In genomic region chr4:141789716-141790115, GRCh38 we compare ENCODE assay signal across 34 cellular contexts.
"Had no signal": no experiment of that assay in that cellular context is flagged by ENCODE, and none has a peak within 500 bp of the region (broad histone marks: within the 10 kb centered on the region; RNA-seq: fewer than 3 reads in every experiment).

No MANE protein-coding gene starts in this region.

- H3K4me3 Mint-ChIP-seq: activated CD4-positive, alpha-beta memory T cell treated with anti-CD3 and anti-CD28 coated beads for 36 hours; activated CD4-positive, alpha-beta T cell treated with anti-CD3 and anti-CD28 coated beads for 36 hours; activated CD4-positive, alpha-beta T cell treated with anti-CD3 and anti-CD28 coated beads, Interleukin-2, amount 10 ng/mL, durations not matched to agents 24 days and 14 days; activated CD8-positive, alpha-beta memory T cell treated with anti-CD3 and anti-CD28 coated beads, Interleukin-2, amount 10 ng/mL, durations not matched to agents 7 days and 5 days; activated CD8-positive, alpha-beta T cell treated with anti-CD3 and anti-CD28 coated beads, Interleukin-2, amount 10 ng/mL, durations not matched to agents 7 days and 5 days; activated naive CD4-positive, alpha-beta T cell treated with anti-CD3 and anti-CD28 coated beads for 36 hours; activated naive CD4-positive, alpha-beta T cell treated with anti-CD3 and anti-CD28 coated beads, Interleukin-2, amount 50 U/mL, for 24 hours; activated naive CD8-positive, alpha-beta T cell treated with anti-CD3 and anti-CD28 coated beads for 36 hours; activated naive CD8-positive, alpha-beta T cell treated with anti-CD3 and anti-CD28 coated beads, Interleukin-2, amount 50 U/mL, for 24 hours; activated T-helper 1 cell treated with anti-CD3 and anti-CD28 coated beads, Interleukin-12 subunit alpha, Interleukin-12 subunit beta, Interleukin-2, Interleukin-4 antibody, amounts not matched to agents 30 ng/mL and 10 ng/mL and 1 ng/mL, durations not matched to agents 14 hours and 24 hours and 36 hours; dendritic cell treated with granulocyte-macrophage colony-stimulating factor and Interleukin-4, amounts not matched to agents 40 ng/mL and 50 ng/mL, for 4 days; endodermal cell had no signal

- H3K27ac Mint-ChIP-seq: activated CD4-positive, alpha-beta memory T cell treated with anti-CD3 and anti-CD28 coated beads for 36 hours; activated CD4-positive, alpha-beta T cell treated with anti-CD3 and anti-CD28 coated beads for 36 hours; activated CD4-positive, alpha-beta T cell treated with anti-CD3 and anti-CD28 coated beads, Interleukin-2, amount 10 ng/mL, durations not matched to agents 24 days and 14 days; activated CD8-positive, alpha-beta memory T cell treated with anti-CD3 and anti-CD28 coated beads, Interleukin-2, amount 10 ng/mL, durations not matched to agents 7 days and 5 days; activated CD8-positive, alpha-beta T cell treated with anti-CD3 and anti-CD28 coated beads, Interleukin-2, amount 10 ng/mL, durations not matched to agents 7 days and 5 days; activated naive CD4-positive, alpha-beta T cell treated with anti-CD3 and anti-CD28 coated beads for 36 hours; activated naive CD4-positive, alpha-beta T cell treated with anti-CD3 and anti-CD28 coated beads, Interleukin-2, amount 50 U/mL, for 24 hours; activated naive CD8-positive, alpha-beta T cell treated with anti-CD3 and anti-CD28 coated beads for 36 hours; activated naive CD8-positive, alpha-beta T cell treated with anti-CD3 and anti-CD28 coated beads, Interleukin-2, amount 50 U/mL, for 24 hours; activated T-helper 1 cell treated with anti-CD3 and anti-CD28 coated beads, Interleukin-12 subunit alpha, Interleukin-12 subunit beta, Interleukin-2, Interleukin-4 antibody, amounts not matched to agents 30 ng/mL and 10 ng/mL and 1 ng/mL, durations not matched to agents 14 hours and 24 hours and 36 hours; activated T-helper 2 cell treated with anti-CD3 and anti-CD28 coated beads, Interferon-gamma antibody, Interleukin-2, Interleukin-4, amounts not matched to agents 10 μg/mL and 5 μg/mL and 100 μg/mL, durations not matched to agents 14 hours and 24 hours and 36 hours; dendritic cell treated with granulocyte-macrophage colony-stimulating factor and Interleukin-4, amounts not matched to agents 40 ng/mL and 50 ng/mL, for 4 days; endodermal cell had no signal

- DNase-seq: activated CD4-positive, alpha-beta memory T cell treated with anti-CD3 and anti-CD28 coated beads for 36 hours; activated CD4-positive, alpha-beta T cell treated with anti-CD3 and anti-CD28 coated beads for 36 hours; activated CD4-positive, alpha-beta T cell treated with anti-CD3 and anti-CD28 coated beads, Interleukin-2, amount 10 ng/mL, durations not matched to agents 24 days and 14 days; activated CD4-positive, CD25-positive, alpha-beta regulatory T cell; activated CD4-positive, CD25-positive, alpha-beta regulatory T cell treated with anti-CD3 and anti-CD28 coated beads, Interleukin-2, amount 50 U/mL, for 72 hours; activated CD8-positive, alpha-beta memory T cell treated with anti-CD3 and anti-CD28 coated beads, Interleukin-2, amount 10 ng/mL, durations not matched to agents 7 days and 5 days; activated CD8-positive, alpha-beta memory T cell treated with anti-CD3 and anti-CD28 coated beads, Interleukin-2, amount 50 U/mL, for 4 hours; activated CD8-positive, alpha-beta T cell treated with anti-CD3 and anti-CD28 coated beads, Interleukin-2, amount 10 ng/mL, durations not matched to agents 7 days and 5 days; activated effector memory CD4-positive, alpha-beta T cell treated with anti-CD3 and anti-CD28 coated beads, Interleukin-2, amount 50 U/mL, for 16 hours; activated naive CD4-positive, alpha-beta T cell treated with anti-CD3 and anti-CD28 coated beads for 36 hours; activated naive CD8-positive, alpha-beta T cell treated with anti-CD3 and anti-CD28 coated beads for 36 hours; activated naive CD8-positive, alpha-beta T cell treated with anti-CD3 and anti-CD28 coated beads, Interleukin-2, amount 50 U/mL, for 24 hours; activated T-cell treated with anti-CD3 and anti-CD28 coated beads, Interleukin-2, amount 50 U/mL, for 1 hour; activated T-cell treated with anti-CD3 and anti-CD28 coated beads, Interleukin-2, amount 50 U/mL, for 48 hours; adrenal gland; amygdala; aorta; body of pancreas; central memory CD4-positive, alpha-beta T cell; cerebellar nuclear complex; dorsolateral prefrontal cortex; effector memory CD4-positive, alpha-beta T cell; endodermal cell; foreskin keratinocyte; gastrocnemius medialis; T-helper 2 cell had no signal

- H3K27ac ChIP-seq: adrenal gland, body of pancreas, breast epithelium, cardiac muscle cell, coronary artery, dorsolateral prefrontal cortex, foreskin keratinocyte, gastrocnemius medialis had no signal

- H3K36me3 Mint-ChIP-seq: activated CD4-positive, alpha-beta memory T cell treated with anti-CD3 and anti-CD28 coated beads for 36 hours; activated CD8-positive, alpha-beta memory T cell treated with anti-CD3 and anti-CD28 coated beads, Interleukin-2, amount 10 ng/mL, durations not matched to agents 7 days and 5 days; activated naive CD4-positive, alpha-beta T cell treated with anti-CD3 and anti-CD28 coated beads, Interleukin-2, amount 50 U/mL, for 24 hours; activated naive CD8-positive, alpha-beta T cell treated with anti-CD3 and anti-CD28 coated beads for 36 hours had no signal

- H3K4me1 ChIP-seq: adrenal gland, body of pancreas, breast epithelium, foreskin keratinocyte, gastrocnemius medialis had no signal

- H3K27me3 ChIP-seq: adrenal gland, body of pancreas, breast epithelium, cardiac muscle cell, dorsolateral prefrontal cortex, foreskin keratinocyte, gastrocnemius medialis had no signal

- H3K4me3 ChIP-seq: adrenal gland, body of pancreas, breast epithelium, cardiac muscle cell, coronary artery, dorsolateral prefrontal cortex, gastrocnemius medialis had no signal

- H3K9me3 Mint-ChIP-seq: activated CD4-positive, alpha-beta memory T cell treated with anti-CD3 and anti-CD28 coated beads for 36 hours; activated CD4-positive, alpha-beta T cell treated with anti-CD3 and anti-CD28 coated beads, Interleukin-2, amount 10 ng/mL, durations not matched to agents 24 days and 14 days; activated naive CD4-positive, alpha-beta T cell treated with anti-CD3 and anti-CD28 coated beads for 36 hours; activated naive CD4-positive, alpha-beta T cell treated with anti-CD3 and anti-CD28 coated beads, Interleukin-2, amount 50 U/mL, for 24 hours; activated naive CD8-positive, alpha-beta T cell treated with anti-CD3 and anti-CD28 coated beads for 36 hours; activated naive CD8-positive, alpha-beta T cell treated with anti-CD3 and anti-CD28 coated beads, Interleukin-2, amount 50 U/mL, for 24 hours; activated T-helper 1 cell treated with anti-CD3 and anti-CD28 coated beads, Interleukin-12 subunit alpha, Interleukin-12 subunit beta, Interleukin-2, Interleukin-4 antibody, amounts not matched to agents 30 ng/mL and 10 ng/mL and 1 ng/mL, durations not matched to agents 14 hours and 24 hours and 36 hours; activated T-helper 2 cell treated with anti-CD3 and anti-CD28 coated beads, Interferon-gamma antibody, Interleukin-2, Interleukin-4, amounts not matched to agents 10 μg/mL and 5 μg/mL and 100 μg/mL, durations not matched to agents 14 hours and 24 hours and 36 hours; dendritic cell treated with granulocyte-macrophage colony-stimulating factor and Interleukin-4, amounts not matched to agents 40 ng/mL and 50 ng/mL, for 4 days; endodermal cell had no signal

- H3K27me3 Mint-ChIP-seq: activated CD4-positive, alpha-beta memory T cell treated with anti-CD3 and anti-CD28 coated beads for 36 hours; activated CD4-positive, alpha-beta T cell treated with anti-CD3 and anti-CD28 coated beads for 36 hours; activated CD4-positive, alpha-beta T cell treated with anti-CD3 and anti-CD28 coated beads, Interleukin-2, amount 10 ng/mL, durations not matched to agents 24 days and 14 days; activated CD8-positive, alpha-beta memory T cell treated with anti-CD3 and anti-CD28 coated beads, Interleukin-2, amount 10 ng/mL, durations not matched to agents 7 days and 5 days; activated naive CD8-positive, alpha-beta T cell treated with anti-CD3 and anti-CD28 coated beads for 36 hours; activated naive CD8-positive, alpha-beta T cell treated with anti-CD3 and anti-CD28 coated beads, Interleukin-2, amount 50 U/mL, for 24 hours; dendritic cell treated with granulocyte-macrophage colony-stimulating factor and Interleukin-4, amounts not matched to agents 40 ng/mL and 50 ng/mL, for 4 days had no signal

- H3K4me1 Mint-ChIP-seq: activated CD4-positive, alpha-beta T cell treated with anti-CD3 and anti-CD28 coated beads for 36 hours; activated CD4-positive, alpha-beta T cell treated with anti-CD3 and anti-CD28 coated beads, Interleukin-2, amount 10 ng/mL, durations not matched to agents 24 days and 14 days; activated CD8-positive, alpha-beta memory T cell treated with anti-CD3 and anti-CD28 coated beads, Interleukin-2, amount 10 ng/mL, durations not matched to agents 7 days and 5 days; activated naive CD4-positive, alpha-beta T cell treated with anti-CD3 and anti-CD28 coated beads, Interleukin-2, amount 50 U/mL, for 24 hours; activated naive CD8-positive, alpha-beta T cell treated with anti-CD3 and anti-CD28 coated beads for 36 hours; activated naive CD8-positive, alpha-beta T cell treated with anti-CD3 and anti-CD28 coated beads, Interleukin-2, amount 50 U/mL, for 24 hours; endodermal cell had no signal

- ATAC-seq: activated CD4-positive, alpha-beta T cell treated with anti-CD3 and anti-CD28 coated beads for 36 hours; activated CD8-positive, alpha-beta memory T cell treated with anti-CD3 and anti-CD28 coated beads, Interleukin-2, amount 10 ng/mL, durations not matched to agents 7 days and 5 days; activated CD8-positive, alpha-beta T cell treated with anti-CD3 and anti-CD28 coated beads, Interleukin-2, amount 10 ng/mL, durations not matched to agents 7 days and 5 days; activated naive CD8-positive, alpha-beta T cell treated with anti-CD3 and anti-CD28 coated beads, Interleukin-2, amount 50 U/mL, for 24 hours; body of pancreas; esophagus mucosa; foreskin keratinocyte; gastrocnemius medialis had no signal

- H3K36me3 ChIP-seq: adrenal gland, breast epithelium, cardiac muscle cell, gastrocnemius medialis had no signal

- H3K9me3 ChIP-seq: adrenal gland, body of pancreas, breast epithelium, gastrocnemius medialis had no signal
